ENCODE assay signal across 8 cellular contexts in genomic region chr13:23433171-23434153, GRCh38. TPM values are rescaled to one million over a fixed set of nuclear protein-coding genes. Genes with fewer than 3 reads are reported as not detected.
DNase-seq lines count a peak whose midpoint lies in the region; ATAC-seq, FAIRE-seq and TF ChIP-seq lines count a peak whose summit lies in the region.

TSS of gene SACS (minus strand) at chr13:23433702. CDS start at chr13:23411239, 22,463 bp downstream.

- DNase-seq in Caki2 (ENCODE audit: low read depth) = peak; percentile 70
- DNase-seq in M059J (ENCODE audit: low read depth) = peak; percentile 78
- DNase-seq in amygdala (lab: John Stamatoyannopoulos, UW) = peak in 48 of 56 donors; percentile 12 to 77 (median 46)
- peak; percentile 37 for DNase-seq in left ventricle myocardium superior
- DNase-seq in trophoblast cell = no peak
- no peak for DNase-seq in NCI-H226
- DNase-seq in GM12892 (ENCODE audit: insufficient read length) = no peak

- intact Hi-C loops in left ventricle myocardium superior (cut with micrococcal nuclease) = no loop called here

- no peak within 1 kb of the TSS for H3K23ac ChIP-seq in trophoblast cell (ENCODE audit: low read length)

- WGBS in trophoblast cell (ENCODE audit: extremely low coverage, insufficient coverage, insufficient read length) = no CpG with 5 or more reads among the region's 26 CpGs

- H3K79me1 ChIP-seq in trophoblast cell (ENCODE audit: low read length) = no peaks in the 10 kb centered on the region

- TF ChIP-seq POLR2A in GM12892 (IDR thresholded peaks at IDR 0.05; ENCODE audit: low read depth, low read length) = no peak

- peak within 1 kb of the TSS; percentile 63 for H3K4me2 ChIP-seq in trophoblast cell (ENCODE audit: low read length)

- no peaks in the 10 kb centered on the region for H3K9me3 ChIP-seq in trophoblast cell (ENCODE audit: insufficient read depth, low read depth, low read length)

- H3K14ac ChIP-seq in trophoblast cell (ENCODE audit: low read length) = peak within 1 kb of the TSS; percentile 77

- peak within 1 kb of the TSS; percentile 57 for H4K91ac ChIP-seq in trophoblast cell (ENCODE audit: low read depth, low read length)

- H2BK12ac ChIP-seq in trophoblast cell (ENCODE audit: low read length) = peak within 1 kb of the TSS; percentile 51

- H2AK5ac ChIP-seq in trophoblast cell (ENCODE audit: low read length) = no peak within 1 kb of the TSS

- H2AFZ ChIP-seq in trophoblast cell (ENCODE audit: insufficient read depth, low read length, poor library complexity) = peak within 1 kb of the TSS; percentile 94

- H2BK120ac ChIP-seq in trophoblast cell (ENCODE audit: insufficient read depth, low read length, poor library complexity) = no peak within 1 kb of the TSS

- H3K18ac ChIP-seq in trophoblast cell (ENCODE audit: low read length) = peak within 1 kb of the TSS; percentile 72

- H3K27ac ChIP-seq in trophoblast cell (ENCODE audit: low read depth, low read length) = no peak within 1 kb of the TSS

- H3K79me2 ChIP-seq in trophoblast cell (ENCODE audit: control insufficient read depth, insufficient read depth, low read length, poor library complexity) = no peaks in the 10 kb centered on the region

- ATAC-seq in left ventricle myocardium superior (peak; percentile 91), HG03565 (IDR thresholded peaks at IDR 0.05; ENCODE audit: unreplicated experiment) (no peak)

- no peaks in the 10 kb centered on the region for H3K27me3 ChIP-seq in trophoblast cell (ENCODE audit: insufficient read depth, low read length)

- FAIRE-seq in GM12892 (lab: Jason Lieb, UNC) = no peak

- H3K4me1 ChIP-seq in trophoblast cell (ENCODE audit: control insufficient read depth in 1 of 2, insufficient read depth in 2 of 2, low read length in 2 of 2) = peaks cover 0 to 2% of the 10 kb centered on the region in 2 experiments

- no peak within 1 kb of the TSS for H4K12ac ChIP-seq in trophoblast cell (ENCODE audit: low read depth, low read length)

- no peak within 1 kb of the TSS for H3K4ac ChIP-seq in trophoblast cell (ENCODE audit: low read depth, low read length)

- H3K4me3 ChIP-seq in trophoblast cell (ENCODE audit: low read depth, low read length) = peak within 1 kb of the TSS; percentile 77

- no peak within 1 kb of the TSS for H2BK5ac ChIP-seq in trophoblast cell (ENCODE audit: low read depth, low read length, poor library complexity)

- H4K8ac ChIP-seq in trophoblast cell (ENCODE audit: low read depth, low read length) = peak within 1 kb of the TSS; percentile 69

- H3K36me3 ChIP-seq in trophoblast cell (ENCODE audit: control insufficient read depth in 1 of 2, insufficient read depth in 2 of 2, low read length in 2 of 2) = no peaks in the 10 kb centered on the region

- H3K9ac ChIP-seq in trophoblast cell (ENCODE audit: low read length) = no peak within 1 kb of the TSS

- in situ Hi-C loops in Caki2 (cut with HindIII; ENCODE audit: low pct_unique_long_range_greater_than_20kb, low sequenced_read_pairs) = no loop called here

RNA-seq across cellular contexts. Expression of gene SACS, which starts in this region (rescaled TPM):
- 10.4 and 12.3 TPM in 2 replicates for total RNA-seq in Caki2 (2014; rRNA removed; shearing (Covaris generic); ENCODE audit: low replicate concordance)
- 29.0 and 42.8 TPM in 2 replicates for total RNA-seq in M059J (2014; rRNA removed; shearing (Covaris generic))
- 7.7 TPM for total RNA-seq in left ventricle myocardium superior
- polyA plus RNA-seq in trophoblast cell (2013) = 13.0 and 13.3 TPM in 2 replicates
- 15.5 TPM for polyA plus RNA-seq in GM12892 (2012; ENCODE audit: missing spikeins)

Comparison
In these comparisons a context has a peak if more than half of its experiments do, and no peak if none do; other contexts are left out.
1. DNase-seq: peak in Caki2 (single experiment), M059J (single experiment), amygdala (48 of 56) and left ventricle myocardium superior (single experiment); none in trophoblast cell (0 of 2), NCI-H226 (single experiment) and GM12892 (single experiment).